In the genomic region with DNA sequence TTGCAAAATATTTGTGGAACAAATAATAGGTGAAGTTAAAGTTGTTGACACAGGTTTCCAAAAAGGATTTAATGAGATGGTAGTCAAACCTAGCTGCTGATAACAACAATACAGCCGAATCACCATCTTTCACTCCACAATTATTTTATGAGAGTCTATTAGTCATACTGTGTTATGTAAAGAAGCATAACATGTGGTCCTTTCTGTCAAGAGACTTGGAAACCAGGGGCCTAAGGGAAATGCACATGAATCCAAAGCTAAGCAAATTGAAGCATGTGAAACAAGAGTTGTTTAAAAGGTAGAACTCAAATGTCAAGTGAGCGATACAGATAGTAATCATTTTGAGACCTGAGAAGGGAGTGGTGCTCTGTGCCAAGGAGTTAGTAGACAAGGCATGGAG, we compare ENCODE assay signal across 14 cellular contexts. TPM values are rescaled to one million over a fixed set of nuclear protein-coding genes. Genes with fewer than 3 reads are reported as not detected.
DNase-seq lines count a peak whose midpoint lies in the region; ATAC-seq and TF ChIP-seq lines count a peak whose summit lies in the region.
"Had no signal": no experiment of that assay in that cellular context is flagged by ENCODE, and none has a peak within 500 bp of the region (broad histone marks: within the 10 kb centered on the region; RNA-seq: fewer than 3 reads in every experiment).

No MANE protein-coding gene starts in this region.

- no peak overlapping the region for H3K27ac ChIP-seq in CD8-positive, alpha-beta memory T cell (ENCODE audit: low read depth, low read length)
- H3K27ac ChIP-seq: left lung, tibial artery had no signal

- no peaks in the 10 kb centered on the region for H3K27me3 ChIP-seq in CD8-positive, alpha-beta memory T cell (ENCODE audit: insufficient read depth, low read length, poor library complexity, severe bottlenecking)
- H3K27me3 ChIP-seq: left lung, tibial artery had no signal

- peaks cover 89% of the 10 kb centered on the region for H3K4me1 ChIP-seq in CD8-positive, alpha-beta memory T cell (ENCODE audit: insufficient read depth, low read length)
- H3K4me1 ChIP-seq: tibial artery had no signal

- H3K4me3 ChIP-seq in CD8-positive, alpha-beta memory T cell (ENCODE audit: low read length), result peak overlapping the region; percentile 7
- H3K4me3 ChIP-seq: left lung, smooth muscle cell, tibial artery had no signal

- no peak for ATAC-seq in effector memory CD8-positive, alpha-beta T cell (replicated peaks)
- ATAC-seq in HG03571 (IDR thresholded peaks at IDR 0.05; ENCODE audit: unreplicated experiment), result no peak
- ATAC-seq: activated CD8-positive, alpha-beta memory T cell treated with anti-CD3 and anti-CD28 coated beads, Interleukin-2, amount 10 ng/mL, durations not matched to agents 7 days and 5 days; left lung had no signal

- peak overlapping the region; percentile 63 to 99 (median 93) for H3K27ac Mint-ChIP-seq in CD8-positive, alpha-beta memory T cell
- H3K27ac Mint-ChIP-seq in effector memory CD8-positive, alpha-beta T cell, result peak overlapping the region; percentile 89 to 91
- H3K27ac Mint-ChIP-seq: endodermal cell had no signal

- CTCF ChIA-PET in CD8-positive, alpha-beta memory T cell (lab: Charles Lee), result interaction anchor here (1.1 to 7.8 kb wide), 5 partner anchors 10 to 93 kb away, joined by 3 to 63 read pairs (median 6); partner anchors contain the start of gene CD28

- no peaks in the 10 kb centered on the region for H3K9me3 ChIP-seq in CD8-positive, alpha-beta memory T cell (ENCODE audit: low read length)
- H3K9me3 ChIP-seq: left lung, tibial artery had no signal

- TF ChIP-seq CTCF in GM13976 (IDR thresholded peaks at IDR 0.05; ENCODE audit: borderline replicate concordance, control extremely low read depth, extremely low read depth, insufficient read depth, missing control alignments), result no peak

- H3K36me3 ChIP-seq in CD8-positive, alpha-beta memory T cell (ENCODE audit: insufficient read depth, low read length), result peaks cover 7% of the 10 kb centered on the region
- H3K36me3 ChIP-seq: left lung, tibial artery had no signal

- in situ Hi-C loops in GM13976 (cut with MboI; ENCODE audit: low sequenced_read_pairs, unreplicated experiment), result no loop called here

- POLR2A ChIA-PET in CD8-positive, alpha-beta memory T cell (lab: Charles Lee), result interaction anchor here (6.2 kb wide), 1 partner anchor 19 kb away, joined by 85 read pairs; no protein-coding TSS in a partner anchor

- peaks cover 82 to 98% (median 93%) of the 10 kb centered on the region in 3 donors for H3K4me1 Mint-ChIP-seq in CD8-positive, alpha-beta memory T cell
- peaks cover 47 to 62% of the 10 kb centered on the region in 2 donors for H3K4me1 Mint-ChIP-seq in effector memory CD8-positive, alpha-beta T cell (ENCODE audit: low read depth in 2 of 2)

- peaks cover 24 to 42% (median 28%) of the 10 kb centered on the region in 3 donors for H3K36me3 Mint-ChIP-seq in CD8-positive, alpha-beta memory T cell
- H3K36me3 Mint-ChIP-seq in effector memory CD8-positive, alpha-beta T cell (ENCODE audit: insufficient read depth), result peaks cover 38% of the 10 kb centered on the region

- DNase-seq in A172 (ENCODE audit: low spot score), result peak; percentile 12
- DNase-seq in CD8-positive, alpha-beta memory T cell, result no peak
- peak; percentile 23 for DNase-seq in NCI-H69 (lab: John Stamatoyannopoulos, UW)
- no peak for DNase-seq in effector memory CD8-positive, alpha-beta T cell
- DNase-seq in NCI-H2196 (lab: John Stamatoyannopoulos, UW; ENCODE audit: unreplicated experiment), result no peak
- DNase-seq in GM13976 (ENCODE audit: low spot score), result no peak
- DNase-seq in cerebellum (ENCODE audit: low spot score), result no peak
- DNase-seq: activated CD8-positive, alpha-beta memory T cell treated with anti-CD3 and anti-CD28 coated beads, Interleukin-2, amount 10 ng/mL, durations not matched to agents 7 days and 5 days; endodermal cell; left lung; NCI-H2171 treated with DMSO at 0.1 percent for 48 hours; tibial artery had no signal

- H3K9me3 Mint-ChIP-seq in CD8-positive, alpha-beta memory T cell, result peaks cover 0 to 5% (median 0%) of the 10 kb centered on the region in 5 donors
- peaks cover 0 to 3% of the 10 kb centered on the region in 2 donors for H3K9me3 Mint-ChIP-seq in effector memory CD8-positive, alpha-beta T cell
- H3K9me3 Mint-ChIP-seq: endodermal cell had no signal

- peak overlapping the region in 6 of 7 donors; percentile 41 to 83 (median 66) for H3K4me3 Mint-ChIP-seq in CD8-positive, alpha-beta memory T cell
- H3K4me3 Mint-ChIP-seq in effector memory CD8-positive, alpha-beta T cell, result peak overlapping the region; percentile 65 to 70
- H3K4me3 Mint-ChIP-seq: activated CD8-positive, alpha-beta memory T cell treated with anti-CD3 and anti-CD28 coated beads, Interleukin-2, amount 10 ng/mL, durations not matched to agents 7 days and 5 days; endodermal cell had no signal

- peaks cover 0 to 1% of the 10 kb centered on the region in 2 donors for H3K27me3 Mint-ChIP-seq in CD8-positive, alpha-beta memory T cell
- H3K27me3 Mint-ChIP-seq in effector memory CD8-positive, alpha-beta T cell, result no peaks in the 10 kb centered on the region
- H3K27me3 Mint-ChIP-seq: activated CD8-positive, alpha-beta memory T cell treated with anti-CD3 and anti-CD28 coated beads, Interleukin-2, amount 10 ng/mL, durations not matched to agents 7 days and 5 days had no signal

RNA-seq across cellular contexts. Expression of gene CD28, which starts 16.0 kb away (rescaled TPM):
- 0.19 TPM in 1 of 2 replicates, not detected in the other for total RNA-seq in A172 (2014; rRNA removed; shearing (Covaris generic))
- total RNA-seq in CD8-positive, alpha-beta memory T cell, result 10 to 100 TPM; 64.1 to 66.4 TPM
- polyA plus RNA-seq in CD8-positive, alpha-beta memory T cell, result 61.1 TPM
- total RNA-seq in cerebellum, result 1.00 TPM
- total RNA-seq: endodermal cell, smooth muscle cell had no signal
- polyA plus RNA-seq: smooth muscle cell had no signal

Comparison
In these comparisons a context has a peak if more than half of its experiments do, and no peak if none do; other contexts are left out.
1. DNase-seq: peak in A172 (single experiment) and NCI-H69 (single experiment); none in CD8-positive, alpha-beta memory T cell (0 of 5), effector memory CD8-positive, alpha-beta T cell (0 of 3), NCI-H2196 (single experiment), GM13976 (single experiment) and cerebellum (single experiment).
2. RNA of gene CD28, which starts 16.0 kb away (total RNA-seq): 64.1 to 66.4 TPM in CD8-positive, alpha-beta memory T cell; 1.00 TPM in cerebellum (single experiment) and 0.19 TPM in A172; every median in the first group is over 10 times any median in the second.